24 cellular contexts compared by ENCODE assay signal in genomic region chr20:10249822-10250221, GRCh38. TPM values are rescaled to one million over a fixed set of nuclear protein-coding genes. Genes with fewer than 3 reads are reported as not detected.
"Had no signal": no experiment of that assay in that cellular context is flagged by ENCODE, and none has a peak within 500 bp of the region (broad histone marks: within the 10 kb centered on the region; RNA-seq: fewer than 3 reads in every experiment).

No MANE protein-coding gene starts in this region.

- H3K4me3 ChIP-seq: ascending aorta, body of pancreas, breast epithelium, PC-9 had no signal

- H3K4me1 ChIP-seq: ascending aorta, body of pancreas, breast epithelium had no signal

- H3K36me3 ChIP-seq: ascending aorta, breast epithelium had no signal

- H3K27ac ChIP-seq: ascending aorta, body of pancreas, breast epithelium, PC-9, RWPE1, WERI-Rb-1 had no signal

- ATAC-seq: activated CD8-positive, alpha-beta T cell treated with anti-CD3 and anti-CD28 coated beads for 36 hours; activated T-cell treated with anti-CD3 and anti-CD28 coated beads, Interleukin-2, amount 50 U/mL, for 72 hours; activated T-helper 17 cell treated with anti-CD3 and anti-CD28 coated beads, Interleukin-2, amount 50 U/mL, for 72 hours; body of pancreas had no signal

- H3K36me3 Mint-ChIP-seq: activated naive CD4-positive, alpha-beta T cell treated with anti-CD3 and anti-CD28 coated beads, Interleukin-2, amount 50 U/mL, for 24 hours; activated naive CD8-positive, alpha-beta T cell treated with anti-CD3 and anti-CD28 coated beads, Interleukin-2, amount 10 ng/mL, durations not matched to agents 7 days and 5 days had no signal

- H3K4me3 Mint-ChIP-seq: activated CD4-positive, alpha-beta T cell treated with anti-CD3 and anti-CD28 coated beads, Interleukin-2, amount 10 ng/mL, durations not matched to agents 24 days and 14 days; activated CD8-positive, alpha-beta T cell treated with anti-CD3 and anti-CD28 coated beads for 36 hours; activated naive CD4-positive, alpha-beta T cell treated with anti-CD3 and anti-CD28 coated beads, Interleukin-2, amount 50 U/mL, for 24 hours; activated naive CD8-positive, alpha-beta T cell treated with anti-CD3 and anti-CD28 coated beads, Interleukin-2, amount 10 ng/mL, durations not matched to agents 7 days and 5 days; activated T-cell treated with anti-CD3 and anti-CD28 coated beads, Interleukin-2, amount 50 U/mL, for 72 hours; activated T-helper 17 cell treated with anti-CD3 and anti-CD28 coated beads, Interleukin-2, amount 50 U/mL, for 72 hours had no signal

- H3K27me3 ChIP-seq: ascending aorta, body of pancreas, breast epithelium had no signal

- FAIRE-seq: RCC 7860 had no signal

- H3K4me1 Mint-ChIP-seq: activated CD4-positive, alpha-beta T cell treated with anti-CD3 and anti-CD28 coated beads, Interleukin-2, amount 10 ng/mL, durations not matched to agents 24 days and 14 days; activated naive CD4-positive, alpha-beta T cell treated with anti-CD3 and anti-CD28 coated beads, Interleukin-2, amount 50 U/mL, for 24 hours; activated naive CD8-positive, alpha-beta T cell treated with anti-CD3 and anti-CD28 coated beads, Interleukin-2, amount 10 ng/mL, durations not matched to agents 7 days and 5 days; activated T-helper 17 cell treated with anti-CD3 and anti-CD28 coated beads, Interleukin-2, amount 50 U/mL, for 72 hours had no signal

- H2AFZ ChIP-seq: PC-9 had no signal

- H3K9me3 Mint-ChIP-seq: activated CD4-positive, alpha-beta T cell treated with anti-CD3 and anti-CD28 coated beads, Interleukin-2, amount 10 ng/mL, durations not matched to agents 24 days and 14 days; activated CD8-positive, alpha-beta T cell treated with anti-CD3 and anti-CD28 coated beads for 36 hours; activated naive CD4-positive, alpha-beta T cell treated with anti-CD3 and anti-CD28 coated beads, Interleukin-2, amount 50 U/mL, for 24 hours; activated naive CD8-positive, alpha-beta T cell treated with anti-CD3 and anti-CD28 coated beads, Interleukin-2, amount 10 ng/mL, durations not matched to agents 7 days and 5 days; activated T-cell treated with anti-CD3 and anti-CD28 coated beads, Interleukin-2, amount 50 U/mL, for 72 hours; activated T-helper 17 cell treated with anti-CD3 and anti-CD28 coated beads, Interleukin-2, amount 50 U/mL, for 72 hours had no signal

- H3K27me3 Mint-ChIP-seq: activated CD4-positive, alpha-beta T cell treated with anti-CD3 and anti-CD28 coated beads, Interleukin-2, amount 10 ng/mL, durations not matched to agents 24 days and 14 days; activated naive CD8-positive, alpha-beta T cell treated with anti-CD3 and anti-CD28 coated beads, Interleukin-2, amount 10 ng/mL, durations not matched to agents 7 days and 5 days had no signal

- H3K4me2 ChIP-seq: PC-9 had no signal

- DNase-seq: activated CD4-positive, alpha-beta T cell treated with anti-CD3 and anti-CD28 coated beads, Interleukin-2, amount 10 ng/mL, durations not matched to agents 24 days and 14 days; activated CD4-positive, alpha-beta T cell treated with anti-CD3 and anti-CD28 coated beads, Interleukin-2, amount 50 U/mL, for 4 hours; activated CD8-positive, alpha-beta T cell treated with anti-CD3 and anti-CD28 coated beads for 36 hours; activated effector memory CD4-positive, alpha-beta T cell treated with anti-CD3 and anti-CD28 coated beads, Interleukin-2, amount 50 U/mL, for 16 hours; activated naive CD4-positive, alpha-beta T cell treated with Interleukin-2 at 50 U/mL for 16 hours; activated naive CD8-positive, alpha-beta T cell treated with anti-CD3 and anti-CD28 coated beads, Interleukin-2, amount 10 ng/mL, durations not matched to agents 7 days and 5 days; activated T-cell treated with anti-CD3 and anti-CD28 coated beads, Interleukin-2, amount 50 U/mL, for 1 hour; activated T-cell treated with anti-CD3 and anti-CD28 coated beads, Interleukin-2, amount 50 U/mL, for 72 hours; amygdala; NCI-H1105 treated with DMSO at 0.1 percent for 48 hours; NCI-H1436; NCI-H524 treated with DMSO at 0.1 percent for 48 hours; PC-9; Right ventricle myocardium superior; SW 1271; T1000; WERI-Rb-1 had no signal

- H3K9me3 ChIP-seq: ascending aorta, body of pancreas, breast epithelium had no signal

- H3K27ac Mint-ChIP-seq: activated CD4-positive, alpha-beta T cell treated with anti-CD3 and anti-CD28 coated beads, Interleukin-2, amount 10 ng/mL, durations not matched to agents 24 days and 14 days; activated CD8-positive, alpha-beta T cell treated with anti-CD3 and anti-CD28 coated beads for 36 hours; activated naive CD4-positive, alpha-beta T cell treated with anti-CD3 and anti-CD28 coated beads, Interleukin-2, amount 50 U/mL, for 24 hours; activated naive CD8-positive, alpha-beta T cell treated with anti-CD3 and anti-CD28 coated beads, Interleukin-2, amount 10 ng/mL, durations not matched to agents 7 days and 5 days; activated T-cell treated with anti-CD3 and anti-CD28 coated beads, Interleukin-2, amount 50 U/mL, for 72 hours; activated T-helper 17 cell treated with anti-CD3 and anti-CD28 coated beads, Interleukin-2, amount 50 U/mL, for 72 hours had no signal

RNA-seq across cellular contexts. Expression of gene SNAP25, which starts 31.2 kb away (rescaled TPM):
- total RNA-seq: activated CD8-positive, alpha-beta T cell treated with anti-CD3 and anti-CD28 coated beads for 36 hours; activated naive CD8-positive, alpha-beta T cell treated with anti-CD3 and anti-CD28 coated beads, Interleukin-2, amount 10 ng/mL, durations not matched to agents 7 days and 5 days; PC-9; Right ventricle myocardium superior had no signal
